ENCODE assay signal across 13 cellular contexts in genomic region chr11:31233425-31233824, GRCh38.
DNase-seq lines count a peak whose midpoint lies in the region; ATAC-seq and TF ChIP-seq lines count a peak whose summit lies in the region.
"Had no signal": no experiment of that assay in that cellular context is flagged by ENCODE, and none has a peak within 500 bp of the region (broad histone marks: within the 10 kb centered on the region; RNA-seq: fewer than 3 reads in every experiment).

No MANE protein-coding gene starts in this region.

- H3K27me3 Mint-ChIP-seq in MCF 10A (ENCODE audit: insufficient read depth, unreplicated experiment) (no peaks in the 10 kb centered on the region), type B pancreatic cell (no peaks in the 10 kb centered on the region)

- no peak overlapping the region for H3K27ac ChIP-seq in breast epithelium
- no peak overlapping the region for H3K27ac ChIP-seq in upper lobe of left lung
- H3K27ac ChIP-seq: BLaER1 had no signal

- no peaks in the 10 kb centered on the region for H3K4me1 ChIP-seq in breast epithelium
- H3K4me1 ChIP-seq in upper lobe of left lung, result no peaks in the 10 kb centered on the region
- H3K4me1 ChIP-seq: BLaER1 had no signal

- intact Hi-C loops in MCF 10A (cut with micrococcal nuclease) (loop anchor here (1.0 to 10.0 kb wide), 4 partner anchors 126 to 273 kb away; partner anchors contain the start of genes DCDC1 and DNAJC24), breast epithelium (cut with DNase I; ENCODE audit: low total_unique reads) (no loop called here)

- CTCF ChIA-PET in MCF 10A (lab: Yijun Ruan, JAX), result interaction anchor here (0.6 to 4.6 kb wide), 20 partner anchors 11 to 1070 kb away, joined by 3 to 77 read pairs (median 4); no protein-coding TSS in a partner anchor

- H3K9me3 ChIP-seq in breast epithelium (no peaks in the 10 kb centered on the region), upper lobe of left lung (no peaks in the 10 kb centered on the region), MG63 (no peaks in the 10 kb centered on the region)
- H3K9me3 ChIP-seq: BLaER1 had no signal

- peak; percentile 43 for TF ChIP-seq CTCF in MCF 10A (IDR thresholded peaks at IDR 0.05; ENCODE audit: unreplicated experiment)
- no peak for TF ChIP-seq CTCF in breast epithelium (IDR thresholded peaks at IDR 0.05)
- TF ChIP-seq CTCF in cardiac fibroblast (IDR thresholded peaks at IDR 0.05; ENCODE audit: low read depth, low read length), result peak; percentile 25
- TF ChIP-seq CTCF in type B pancreatic cell (conservative IDR thresholded peaks at IDR 0.05), result peak; percentile 69
- peak in 1 of 6 experiments; percentile 11 for TF ChIP-seq CTCF in upper lobe of left lung (IDR thresholded peaks at IDR 0.05)

- POLR2A ChIA-PET in MCF 10A (lab: Yijun Ruan, JAX), result interaction anchor here (1.7 kb wide), 1 partner anchor 127 kb away, joined by 6 read pairs; no protein-coding TSS in a partner anchor

- H3K36me3 ChIP-seq in breast epithelium (no peaks in the 10 kb centered on the region), upper lobe of left lung (no peaks in the 10 kb centered on the region), MG63 (no peaks in the 10 kb centered on the region)
- H3K36me3 ChIP-seq: BLaER1 had no signal

- H3K36me3 Mint-ChIP-seq in MCF 10A (ENCODE audit: insufficient read depth, unreplicated experiment), result no peaks in the 10 kb centered on the region
- H3K36me3 Mint-ChIP-seq in type B pancreatic cell, result no peaks in the 10 kb centered on the region
- H3K36me3 Mint-ChIP-seq: T-cell had no signal

- H3K9me3 Mint-ChIP-seq in MCF 10A (ENCODE audit: unreplicated experiment) (no peaks in the 10 kb centered on the region), type B pancreatic cell (no peaks in the 10 kb centered on the region)
- H3K9me3 Mint-ChIP-seq: T-cell had no signal

- H3K27me3 ChIP-seq in breast epithelium (no peaks in the 10 kb centered on the region), upper lobe of left lung (no peaks in the 10 kb centered on the region), MG63 (no peaks in the 10 kb centered on the region)
- H3K27me3 ChIP-seq: BLaER1 had no signal

- DNase-seq in MCF 10A (ENCODE audit: unreplicated experiment), result peak; percentile 19
- DNase-seq in breast epithelium (ENCODE audit: low spot score in 2 of 2), result no peak
- peak; percentile 49 for DNase-seq in NAMALWA (ENCODE audit: low spot score)
- peak; percentile 0 to 8 for DNase-seq in cardiac fibroblast (ENCODE audit: low read depth in 2 of 2)
- no peak for DNase-seq in type B pancreatic cell (ENCODE audit: extremely low spot score, unreplicated experiment)
- no peak for DNase-seq in upper lobe of left lung
- DNase-seq in SK-N-DZ (ENCODE audit: low spot score), result no peak
- no peak for DNase-seq in MG63
- DNase-seq: NCI-H187, T-cell had no signal

- H3K4me3 Mint-ChIP-seq in MCF 10A (ENCODE audit: unreplicated experiment) (no peak overlapping the region), type B pancreatic cell (no peak overlapping the region)
- H3K4me3 Mint-ChIP-seq: T-cell had no signal

- no peak overlapping the region for H3K4me3 ChIP-seq in breast epithelium
- no peak overlapping the region for H3K4me3 ChIP-seq in cardiac fibroblast (replicated peaks in 1 of 2; ENCODE audit: low read depth in 2 of 2, low read length in 2 of 2)
- H3K4me3 ChIP-seq in upper lobe of left lung, result no peak overlapping the region
- H3K4me3 ChIP-seq in MG63, result no peak overlapping the region
- H3K4me3 ChIP-seq: BLaER1, lung had no signal

- no peak for TF ChIP-seq EP300 in upper lobe of left lung (IDR thresholded peaks at IDR 0.05)

- no peak for TF ChIP-seq POLR2A in breast epithelium (IDR thresholded peaks at IDR 0.05)
- no peak for TF ChIP-seq POLR2A in upper lobe of left lung (IDR thresholded peaks at IDR 0.05)

- no TSS peak for BruUV-seq in MCF 10A (replicated peaks; lab: Mats Ljungman, UMichigan)

- H3K27ac Mint-ChIP-seq in MCF 10A (ENCODE audit: low read depth, unreplicated experiment) (no peak overlapping the region), type B pancreatic cell (no peak overlapping the region)
- H3K27ac Mint-ChIP-seq: T-cell had no signal

- H3K4me1 Mint-ChIP-seq in MCF 10A (ENCODE audit: insufficient read depth, unreplicated experiment), result peaks cover 4% of the 10 kb centered on the region
- H3K4me1 Mint-ChIP-seq in type B pancreatic cell (ENCODE audit: unreplicated experiment), result peaks cover 6% of the 10 kb centered on the region
- H3K4me1 Mint-ChIP-seq: T-cell had no signal

- ATAC-seq in upper lobe of left lung (ENCODE audit: low FRiP score in 2 of 2), result no peak
- ATAC-seq: sciatic nerve, T-cell had no signal

Comparison
In these comparisons a context has a peak if more than half of its experiments do, and no peak if none do; other contexts are left out.
1. DNase-seq: peak in MCF 10A (single experiment), NAMALWA (single experiment) and cardiac fibroblast (2 of 2); none in breast epithelium (0 of 2), type B pancreatic cell (single experiment), upper lobe of left lung (0 of 2), SK-N-DZ (single experiment) and MG63 (single experiment).
2. CTCF ChIP-seq: peak in MCF 10A (single experiment), cardiac fibroblast (single experiment) and type B pancreatic cell (single experiment); none in breast epithelium (0 of 3).